In the genomic region with DNA sequence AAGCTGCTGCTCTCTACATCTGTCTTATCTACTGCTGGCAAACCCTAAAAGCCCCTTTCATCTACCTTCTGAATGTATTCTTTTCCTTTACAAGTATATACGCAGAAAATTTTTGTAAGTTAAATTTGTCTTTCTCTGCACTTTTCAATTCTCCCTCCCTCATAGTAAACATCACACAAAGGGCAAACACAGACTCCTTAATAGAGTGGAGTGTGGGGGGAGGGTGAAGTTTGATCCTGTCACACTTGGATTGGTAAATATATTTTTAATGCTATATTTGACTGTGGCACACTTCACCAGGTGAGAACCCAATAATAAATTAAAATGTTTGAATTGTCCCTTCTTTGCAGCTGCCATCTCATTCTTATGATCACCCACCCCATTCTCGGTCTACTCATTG, we compare ENCODE assay signal across 24 cellular contexts. TPM values are rescaled to one million over a fixed set of nuclear protein-coding genes. Genes with fewer than 3 reads are reported as not detected.
DNase-seq lines count a peak whose midpoint lies in the region; ATAC-seq, FAIRE-seq and TF ChIP-seq lines count a peak whose summit lies in the region.
"Had no signal": no experiment of that assay in that cellular context is flagged by ENCODE, and none has a peak within 500 bp of the region (broad histone marks: within the 10 kb centered on the region; RNA-seq: fewer than 3 reads in every experiment).

No MANE protein-coding gene starts in this region.

- peak overlapping the region; percentile 62 for H3K4me3 Mint-ChIP-seq in Caco-2 (ENCODE audit: unreplicated experiment)
- H3K4me3 Mint-ChIP-seq: CD4-positive, alpha-beta T cell; naive B cell had no signal

- peak overlapping the region; percentile 8 to 33 for H3K9ac ChIP-seq in mucosa of rectum (ENCODE audit: low read depth in 1 of 2, low read length in 2 of 2)
- H3K9ac ChIP-seq: KMS-11 had no signal

- intact Hi-C loops in Caco-2 (cut with micrococcal nuclease; ENCODE audit: unreplicated experiment) = loop anchor here (1.0 kb wide), 2 partner anchors 24 to 44 kb away; a partner anchor contains a TSS
- intact Hi-C loops in sciatic nerve (cut with DNase I) = no loop called here

- POLR2A ChIA-PET in Caco-2 (lab: Charles Lee) = interaction anchor here (0.7 to 1.1 kb wide), 3 partner anchors 13 to 44 kb away, joined by 3 to 6 read pairs (median 3); a partner anchor contains a TSS

- no peaks in the 10 kb centered on the region for H3K36me3 ChIP-seq in Caco-2 (ENCODE audit: control insufficient read depth, insufficient read depth, low read length)
- no peaks in the 10 kb centered on the region for H3K36me3 ChIP-seq in mucosa of rectum (ENCODE audit: control insufficient read depth in 2 of 2, insufficient read depth in 2 of 2, low read length in 2 of 2)
- H3K36me3 ChIP-seq: ascending aorta, ovary, sigmoid colon, tibial artery had no signal

- no peak overlapping the region for H3K4me3 ChIP-seq in Caco-2 (ENCODE audit: low read depth, low read length)
- no peak overlapping the region for H3K4me3 ChIP-seq in mucosa of rectum (ENCODE audit: low read length in 2 of 2)
- H3K4me3 ChIP-seq: ascending aorta, ovary, sigmoid colon, tibial artery had no signal

- DNase-seq in Caco-2 (no peak), NCI-H1092 treated with DMSO at 0.1 percent for 48 hours (lab: John Stamatoyannopoulos, UW) (peak; percentile 67), NCI-H748 (lab: John Stamatoyannopoulos, UW; ENCODE audit: unreplicated experiment) (peak; percentile 65), urothelium cell line (ENCODE audit: low spot score) (no peak), sciatic nerve (ENCODE audit: low spot score) (no peak), activated T-cell treated with anti-CD3 and anti-CD28 coated beads for 4 hours (no peak)
- DNase-seq: CD4-positive, alpha-beta T cell; foreskin keratinocyte; HCEC 1CT; hypothalamus; islet precursor cell; mammary epithelial cell; naive B cell; NCI-H226; ovary; sigmoid colon; stimulated activated naive CD4-positive, alpha-beta T cell treated with Interleukin-2 at 50 U/mL for 16 hours; T1000; tibial artery had no signal

- no peaks in the 10 kb centered on the region for H3K9me3 ChIP-seq in Caco-2
- H3K9me3 ChIP-seq in mucosa of rectum (ENCODE audit: control insufficient read depth in 2 of 2, low read length in 2 of 2) = no peaks in the 10 kb centered on the region
- H3K9me3 ChIP-seq: ascending aorta, ovary, sigmoid colon, tibial artery had no signal

- no peak for ATAC-seq in sciatic nerve
- ATAC-seq in GM18907 (IDR thresholded peaks at IDR 0.05; ENCODE audit: unreplicated experiment) = no peak
- ATAC-seq: activated naive CD4-positive, alpha-beta T cell treated with anti-CD3 and anti-CD28 coated beads, Interleukin-2, amount 50 U/mL, for 72 hours; foreskin keratinocyte had no signal

- no peak for FAIRE-seq in urothelium cell line (lab: Jason Lieb, UNC)

- no peaks in the 10 kb centered on the region for H3K27me3 ChIP-seq in Caco-2 (replicated peaks; ENCODE audit: control insufficient read depth, insufficient read depth, low read length)
- no peaks in the 10 kb centered on the region for H3K27me3 ChIP-seq in mucosa of rectum (ENCODE audit: control insufficient read depth in 2 of 2, insufficient read depth in 2 of 2, low read length in 2 of 2)
- H3K27me3 ChIP-seq: ascending aorta, foreskin keratinocyte, ovary, sigmoid colon, tibial artery had no signal

- peak overlapping the region; percentile 88 for H3K27ac Mint-ChIP-seq in Caco-2 (ENCODE audit: unreplicated experiment)
- H3K27ac Mint-ChIP-seq: activated naive CD4-positive, alpha-beta T cell treated with anti-CD3 and anti-CD28 coated beads, Interleukin-2, amount 50 U/mL, for 72 hours; CD4-positive, alpha-beta T cell had no signal

- H3K4me1 Mint-ChIP-seq in Caco-2 (ENCODE audit: low read depth, unreplicated experiment) = peaks cover 68% of the 10 kb centered on the region

- H3K9me3 Mint-ChIP-seq in Caco-2 (ENCODE audit: unreplicated experiment) = no peaks in the 10 kb centered on the region
- H3K9me3 Mint-ChIP-seq: CD4-positive, alpha-beta T cell had no signal

- peaks cover 20% of the 10 kb centered on the region for H3K36me3 Mint-ChIP-seq in Caco-2 (ENCODE audit: insufficient read depth, unreplicated experiment)
- H3K36me3 Mint-ChIP-seq: activated naive CD4-positive, alpha-beta T cell treated with anti-CD3 and anti-CD28 coated beads, Interleukin-2, amount 50 U/mL, for 72 hours; naive B cell had no signal

- H3K27me3 Mint-ChIP-seq in Caco-2 (ENCODE audit: insufficient read depth, unreplicated experiment) = no peaks in the 10 kb centered on the region
- H3K27me3 Mint-ChIP-seq: CD4-positive, alpha-beta T cell; naive B cell had no signal

- H3K4me1 ChIP-seq in Caco-2 (peaks cover 91% of the 10 kb centered on the region), mucosa of rectum (ENCODE audit: control insufficient read depth in 2 of 2, insufficient read depth in 2 of 2, low read length in 2 of 2) (peaks cover 42 to 65% of the 10 kb centered on the region in 2 donors)
- H3K4me1 ChIP-seq: ascending aorta, foreskin keratinocyte, sigmoid colon, tibial artery had no signal

- BruUV-seq in Caco-2 (replicated peaks; lab: Mats Ljungman, UMichigan) = TSS peak; percentile 95

- CTCF ChIA-PET in Caco-2 (lab: Charles Lee) = interaction anchor here (0.7 to 1.2 kb wide), 4 partner anchors 9 to 25 kb away, joined by 3 to 4 read pairs (median 4); no protein-coding TSS in a partner anchor

- H3K27ac ChIP-seq in mucosa of rectum (ENCODE audit: low read depth in 2 of 2, low read length in 2 of 2) = peak overlapping the region; percentile 91 to 93
- H3K27ac ChIP-seq: ascending aorta, foreskin keratinocyte, KMS-11, ovary, sigmoid colon, tibial artery had no signal

- TF ChIP-seq CTCF in Caco-2 (IDR thresholded peaks at IDR 0.05; ENCODE audit: insufficient read depth in 1 of 2, low read depth in 1 of 2, low read length in 1 of 2, severe bottlenecking in 1 of 2, unreplicated experiment in 1 of 2) = no peak

RNA-seq across cellular contexts. Expression of a gene that starts 33.2 kb away (rescaled TPM):
- 8.7 and 10.0 TPM in 2 replicates for total RNA-seq in Caco-2 (2022)
- 24.3 TPM for total RNA-seq in sciatic nerve

RNA-seq across cellular contexts. Expression of a gene that starts 44.2 kb away (rescaled TPM):
- total RNA-seq in Caco-2 (2022) (151 and 152 TPM in 2 replicates), sciatic nerve (27.4 TPM)

Comparison
In these comparisons a context has a peak if more than half of its experiments do, and no peak if none do; other contexts are left out.
1. DNase-seq: peak in NCI-H1092 treated with DMSO at 0.1 percent for 48 hours (single experiment) and NCI-H748 (single experiment); none in Caco-2 (0 of 2), urothelium cell line (single experiment), sciatic nerve (single experiment) and activated T-cell treated with anti-CD3 and anti-CD28 coated beads for 4 hours (single experiment).